ENCODE assay signal across 14 cellular contexts in the genomic region with DNA sequence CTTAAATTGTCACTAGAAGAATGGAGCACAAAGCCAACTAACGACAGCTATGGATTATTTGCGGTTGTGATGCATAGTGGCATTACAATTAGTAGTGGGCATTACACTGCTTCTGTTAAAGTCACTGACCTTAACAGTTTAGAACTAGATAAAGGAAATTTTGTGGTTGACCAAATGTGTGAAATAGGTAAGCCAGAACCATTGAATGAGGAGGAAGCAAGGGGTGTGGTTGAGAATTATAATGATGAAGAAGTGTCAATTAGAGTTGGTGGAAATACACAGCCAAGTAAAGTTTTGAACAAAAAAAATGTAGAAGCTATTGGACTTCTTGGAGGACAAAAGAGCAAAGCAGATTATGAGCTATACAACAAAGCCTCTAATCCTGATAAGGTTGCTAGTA. TPM values are rescaled to one million over a fixed set of nuclear protein-coding genes. Genes with fewer than 3 reads are reported as not detected.
DNase-seq lines count a peak whose midpoint lies in the region; ATAC-seq, FAIRE-seq and TF ChIP-seq lines count a peak whose summit lies in the region.
"Had no signal": no experiment of that assay in that cellular context is flagged by ENCODE, and none has a peak within 500 bp of the region (broad histone marks: within the 10 kb centered on the region; RNA-seq: fewer than 3 reads in every experiment).

No MANE protein-coding gene starts in this region.

- no peaks in the 10 kb centered on the region for H3K27me3 Mint-ChIP-seq in CD4-positive, alpha-beta memory T cell
- no peaks in the 10 kb centered on the region for H3K27me3 Mint-ChIP-seq in activated T-cell treated with anti-CD3 and anti-CD28 coated beads, Interleukin-2, amount 50 U/mL, for 4 hours (ENCODE audit: low read depth)

- peaks cover 2% of the 10 kb centered on the region for H4K20me1 ChIP-seq in endothelial cell of umbilical vein (replicated peaks; ENCODE audit: control insufficient read depth, extremely low read depth, insufficient read depth, low read length)

- H3K4me2 ChIP-seq in endothelial cell of umbilical vein (ENCODE audit: insufficient read depth, low read length): no peak overlapping the region

- no peak for TF ChIP-seq POLR2A in endothelial cell of umbilical vein (IDR thresholded peaks at IDR 0.05; ENCODE audit: low read depth, low read length)

- no peak overlapping the region for H3K4me3 ChIP-seq in A673 (ENCODE audit: low read depth, low read length, poor library complexity, severe bottlenecking)
- no peak overlapping the region for H3K4me3 ChIP-seq in CD4-positive, alpha-beta memory T cell (ENCODE audit: low read length in 2 of 2)
- H3K4me3 ChIP-seq in WERI-Rb-1 (ENCODE audit: low read depth, low read length): no peak overlapping the region
- no peak overlapping the region for H3K4me3 ChIP-seq in endothelial cell of umbilical vein (replicated peaks in 1 of 3; ENCODE audit: insufficient read depth in 1 of 3, low read depth in 1 of 3, low read length in 3 of 3)
- no peak overlapping the region for H3K4me3 ChIP-seq in pancreas

- H3K27me3 ChIP-seq in A673 (replicated peaks; ENCODE audit: insufficient read depth, low read depth, low read length, poor library complexity): no peaks in the 10 kb centered on the region
- no peaks in the 10 kb centered on the region for H3K27me3 ChIP-seq in CD4-positive, alpha-beta memory T cell (ENCODE audit: insufficient read depth, low read length)
- H3K27me3 ChIP-seq in WERI-Rb-1 (ENCODE audit: insufficient read depth, low read depth, severe bottlenecking): no peaks in the 10 kb centered on the region
- H3K27me3 ChIP-seq in endothelial cell of umbilical vein (ENCODE audit: control insufficient read depth in 2 of 2, insufficient read depth in 2 of 2, low read length in 2 of 2): no peaks in the 10 kb centered on the region
- H3K27me3 ChIP-seq in pancreas: no peaks in the 10 kb centered on the region

- no peaks in the 10 kb centered on the region for H3K9me1 ChIP-seq in endothelial cell of umbilical vein (replicated peaks; ENCODE audit: control insufficient read depth, extremely low read depth, insufficient read depth, low read length)

- H3K36me3 Mint-ChIP-seq in CD4-positive, alpha-beta memory T cell: peaks cover 41 to 71% of the 10 kb centered on the region in 2 donors
- H3K36me3 Mint-ChIP-seq in activated T-cell treated with anti-CD3 and anti-CD28 coated beads, Interleukin-2, amount 50 U/mL, for 4 hours (ENCODE audit: insufficient read depth): peaks cover 44% of the 10 kb centered on the region

- intact Hi-C loops in A673 (cut with micrococcal nuclease; ENCODE audit: unreplicated experiment): no loop called here
- intact Hi-C loops in CD4-positive, alpha-beta memory T cell (cut with micrococcal nuclease): no loop called here
- intact Hi-C loops in endothelial cell of umbilical vein (cut with micrococcal nuclease): no loop called here
- intact Hi-C loops in pancreas (cut with DNase I): no loop called here

- H3K4me1 ChIP-seq in A673 (ENCODE audit: insufficient read depth, low read length, poor library complexity, severe bottlenecking) (no peaks in the 10 kb centered on the region), endothelial cell of umbilical vein (ENCODE audit: control insufficient read depth, extremely low read depth, insufficient read depth, low read length) (no peaks in the 10 kb centered on the region), pancreas (no peaks in the 10 kb centered on the region)
- peaks cover 11% of the 10 kb centered on the region for H3K4me1 ChIP-seq in CD4-positive, alpha-beta memory T cell (ENCODE audit: insufficient read depth, low read length)

- DNase-seq in A673 (ENCODE audit: low spot score) (no peak), WERI-Rb-1 (no peak), endothelial cell of umbilical vein (ENCODE audit: low read depth, low spot score) (no peak), pancreas (no peak), DMS79 (lab: John Stamatoyannopoulos, UW) (no peak)
- DNase-seq in CD4-positive, alpha-beta memory T cell: no peak
- DNase-seq in activated T-cell treated with anti-CD3 and anti-CD28 coated beads, Interleukin-2, amount 50 U/mL, for 4 hours: no peak
- DNase-seq: IMR-90; NCI-H1092; NCI-H226; NCI-H526 treated with DMSO at 0.1 percent for 48 hours; NK-92 treated with Interleukin-12 subunit alpha and Interleukin-12 subunit beta, amount 100 ng/mL, for 24 hours had no signal

- POLR2A ChIA-PET in A673 (lab: Charles Lee; ENCODE audit: low non-redundant PET): no interaction called here
- POLR2A ChIA-PET in CD4-positive, alpha-beta memory T cell (lab: Charles Lee; ENCODE audit: partially characterized antibody): no interaction called here
- POLR2A ChIA-PET in endothelial cell of umbilical vein (lab: Charles Lee): no interaction called here

- ATAC-seq in HG03520 (IDR thresholded peaks at IDR 0.05; ENCODE audit: unreplicated experiment) (no peak), pancreas (no peak)
- ATAC-seq in activated T-cell treated with anti-CD3 and anti-CD28 coated beads, Interleukin-2, amount 50 U/mL, for 4 hours: no peak
- ATAC-seq: HCT116 had no signal

- peaks cover 5 to 18% (median 10%) of the 10 kb centered on the region in 4 donors for H3K4me1 Mint-ChIP-seq in CD4-positive, alpha-beta memory T cell
- H3K4me1 Mint-ChIP-seq in activated T-cell treated with anti-CD3 and anti-CD28 coated beads, Interleukin-2, amount 50 U/mL, for 4 hours (ENCODE audit: low read depth): peaks cover 18% of the 10 kb centered on the region

- H3K79me2 ChIP-seq in endothelial cell of umbilical vein (ENCODE audit: control insufficient read depth, insufficient read depth, low read length): peaks cover 6% of the 10 kb centered on the region

- H2AFZ ChIP-seq in endothelial cell of umbilical vein (ENCODE audit: low read depth, low read length): no peak overlapping the region

- BruUV-seq in A673 (replicated peaks; lab: Mats Ljungman, UMichigan) (TSS peak; percentile 29), endothelial cell of umbilical vein (replicated peaks; lab: Mats Ljungman, UMichigan) (TSS peak; percentile 35)

- peak overlapping the region in 1 of 8 donors; percentile 0 for H3K4me3 Mint-ChIP-seq in CD4-positive, alpha-beta memory T cell
- H3K4me3 Mint-ChIP-seq in activated T-cell treated with anti-CD3 and anti-CD28 coated beads, Interleukin-2, amount 50 U/mL, for 4 hours: no peak overlapping the region

- H3K36me3 ChIP-seq in A673 (ENCODE audit: insufficient read depth, low read length, poor library complexity, severe bottlenecking): peaks cover 89% of the 10 kb centered on the region
- H3K36me3 ChIP-seq in CD4-positive, alpha-beta memory T cell (ENCODE audit: insufficient read depth, low read length): peaks cover 21% of the 10 kb centered on the region
- H3K36me3 ChIP-seq in WERI-Rb-1: peaks cover 99% of the 10 kb centered on the region
- peaks cover 0 to 23% of the 10 kb centered on the region in 2 experiments for H3K36me3 ChIP-seq in endothelial cell of umbilical vein (ENCODE audit: control insufficient read depth in 2 of 2, extremely low read depth in 1 of 2, insufficient read depth in 2 of 2, low read length in 2 of 2)
- peaks cover 7 to 60% (median 7%) of the 10 kb centered on the region in 3 donors for H3K36me3 ChIP-seq in pancreas

- 73 to 77% methylated on average over 2 of the region's 2 CpGs for WGBS in pancreas, 2 donors

- TF ChIP-seq CTCF in A673 (conservative IDR thresholded peaks at IDR 0.05; ENCODE audit: low read depth, low read length): no peak
- TF ChIP-seq CTCF in WERI-Rb-1 (IDR thresholded peaks at IDR 0.05; ENCODE audit: low read depth, low read length): no peak
- TF ChIP-seq CTCF in endothelial cell of umbilical vein (IDR thresholded peaks at IDR 0.05; ENCODE audit: extremely low read depth in 1 of 2, insufficient read depth in 1 of 2, low read depth in 1 of 2, low read length in 2 of 2): no peak
- TF ChIP-seq CTCF in pancreas (IDR thresholded peaks at IDR 0.05): no peak

- H3K9me3 ChIP-seq in A673 (ENCODE audit: low read depth, low read length, poor library complexity, severe bottlenecking): no peaks in the 10 kb centered on the region
- no peaks in the 10 kb centered on the region for H3K9me3 ChIP-seq in CD4-positive, alpha-beta memory T cell (ENCODE audit: control insufficient read depth in 1 of 2, low read length in 2 of 2)
- H3K9me3 ChIP-seq in WERI-Rb-1 (ENCODE audit: severe bottlenecking): no peaks in the 10 kb centered on the region
- no peaks in the 10 kb centered on the region for H3K9me3 ChIP-seq in endothelial cell of umbilical vein (replicated peaks; ENCODE audit: control insufficient read depth, insufficient read depth, low read length)
- no peaks in the 10 kb centered on the region for H3K9me3 ChIP-seq in pancreas

- no peaks in the 10 kb centered on the region for H3K9me3 Mint-ChIP-seq in CD4-positive, alpha-beta memory T cell
- no peaks in the 10 kb centered on the region for H3K9me3 Mint-ChIP-seq in activated T-cell treated with anti-CD3 and anti-CD28 coated beads, Interleukin-2, amount 50 U/mL, for 4 hours

- no peak overlapping the region for H3K9ac ChIP-seq in endothelial cell of umbilical vein (replicated peaks; ENCODE audit: extremely low read depth, insufficient read depth, low read length)

- CTCF ChIA-PET in A673 (lab: Charles Lee) (interaction anchor here (0.6 kb wide), 1 partner anchor 308 kb away, joined by 3 read pairs; no protein-coding TSS in a partner anchor), endothelial cell of umbilical vein (lab: Charles Lee) (interaction anchor here (1.0 to 1.6 kb wide), 4 partner anchors 8 to 296 kb away, joined by 3 to 6 read pairs (median 4); no protein-coding TSS in a partner anchor)
- CTCF ChIA-PET in CD4-positive, alpha-beta memory T cell (lab: Charles Lee; ENCODE audit: partially characterized antibody): interaction anchor here (1.2 to 1.7 kb wide), 2 partner anchors 10 to 295 kb away, joined by 3 to 6 read pairs; no protein-coding TSS in a partner anchor

- H3K27ac ChIP-seq in A673 (ENCODE audit: low read depth, low read length, poor library complexity, severe bottlenecking) (no peak overlapping the region), WERI-Rb-1 (peak overlapping the region; percentile 33), endothelial cell of umbilical vein (ENCODE audit: insufficient read depth, low read depth, low read length) (no peak overlapping the region), pancreas (no peak overlapping the region)
- no peak overlapping the region for H3K27ac ChIP-seq in CD4-positive, alpha-beta memory T cell (ENCODE audit: low read depth, low read length)

- H3K27ac Mint-ChIP-seq in CD4-positive, alpha-beta memory T cell: peak overlapping the region in 5 of 7 donors; percentile 0 to 55 (median 1)

- FAIRE-seq in endothelial cell of umbilical vein (lab: Jason Lieb, UNC): no peak
- FAIRE-seq in pancreas (lab: Jason Lieb, UNC): no peak

- dilution Hi-C loops in endothelial cell of umbilical vein (cut with MboI; ENCODE audit: extremely low pct_ligation_motif_present, low sequenced_read_pairs): no loop called here

RNA-seq across cellular contexts. Expression of gene USP1, which starts 13.5 kb away (rescaled TPM):
- total RNA-seq in A673 (2021) (85.9 and 90.0 TPM in 2 replicates), endothelial cell of umbilical vein (37.8 and 38.4 TPM in 2 replicates), pancreas (10 to 100 TPM in 4 of 6 donors, 1 to 10 TPM in 2; 7.2 to 12.8 (median 10.5) TPM)
- total RNA-seq in CD4-positive, alpha-beta memory T cell: 10 to 100 TPM; 46.3 to 50.0 TPM
- 10 to 100 TPM; 30.2 to 34.8 TPM for polyA plus RNA-seq in CD4-positive, alpha-beta memory T cell
- polyA plus RNA-seq in endothelial cell of umbilical vein (4.5 and 7.0 TPM in 2 replicates), pancreas (10 to 100 TPM in 1 of 2 donors, 1 to 10 TPM in 1; 3.6 to 10.4 TPM)
- polyA plus RNA-seq in endothelial cell of umbilical vein (2011; cell fraction: cytosol; rRNA removed): 9.3 and 10.6 TPM in 2 replicates
- polyA plus RNA-seq in endothelial cell of umbilical vein (2011; cell fraction: nucleus; rRNA removed): 5.8 and 10.7 TPM in 2 replicates
- 12.3 and 28.4 TPM in 2 replicates for polyA plus RNA-seq in endothelial cell of umbilical vein (2012)
- 5.3 and 6.4 TPM in 2 replicates for polyA minus RNA-seq in endothelial cell of umbilical vein
- 37.3 TPM for polyA minus RNA-seq in endothelial cell of umbilical vein (2011; cell fraction: cytosol; rRNA and poly(A)+ RNA removed)
- polyA minus RNA-seq in endothelial cell of umbilical vein (2011; cell fraction: nucleus; rRNA and poly(A)+ RNA removed): 5.7 and 7.2 TPM in 2 replicates
- 10 to 100 TPM; 71.5 to 79.0 (median 72.5) TPM for total RNA-seq in activated T-cell treated with anti-CD3 and anti-CD28 coated beads, Interleukin-2, amount 50 U/mL, for 4 hours
